Comparison of ENCODE assay signal across 1 cellular context in genomic region chr6:4135665-4136353, GRCh38.
TF ChIP-seq lines count a peak whose summit lies in the region.

No MANE protein-coding gene starts in this region.

TF ChIP-seq in WTC11, 78 proteins besides CTCF, POLR2A, EP300 and RAD21 (continued from another document):
- TF ChIP-seq ZNF512 (CRISPR knock-in tag; IDR thresholded peaks at IDR 0.05; ENCODE audit: borderline replicate concordance) (no peak), ZNF425 (CRISPR knock-in tag; conservative IDR thresholded peaks at IDR 0.05) (no peak), CREB1 (CRISPR knock-in tag; IDR thresholded peaks at IDR 0.05) (0 out of 2 replicates have a peak, but pooled peaks have one; percentile 43), SMAD3 (CRISPR knock-in tag; IDR thresholded peaks at IDR 0.05; ENCODE audit: borderline replicate concordance) (no peak), ATF2 (CRISPR knock-in tag; IDR thresholded peaks at IDR 0.05; ENCODE audit: borderline replicate concordance, low read depth) (no peak), FOXJ3 (CRISPR knock-in tag; IDR thresholded peaks at IDR 0.05; ENCODE audit: borderline replicate concordance) (no peak), GABPB1 (CRISPR knock-in tag; IDR thresholded peaks at IDR 0.05) (0 out of 2 replicates have a peak, but pooled peaks have one; percentile 42), CDX4 (CRISPR knock-in tag; IDR thresholded peaks at IDR 0.05; ENCODE audit: borderline replicate concordance) (no peak), MAX (CRISPR knock-in tag; IDR thresholded peaks at IDR 0.05) (peak; percentile 56; the same call in 1 of the 2 replicates), SMAD4 (CRISPR knock-in tag; IDR thresholded peaks at IDR 0.05) (no peak), ZNF121 (CRISPR knock-in tag; IDR thresholded peaks at IDR 0.05) (no peak), E2F1 (CRISPR knock-in tag; IDR thresholded peaks at IDR 0.05) (no peak), ATF3 (CRISPR knock-in tag; conservative IDR thresholded peaks at IDR 0.05) (no peak), HMGXB4 (CRISPR knock-in tag; IDR thresholded peaks at IDR 0.05) (no peak), ZNF317 (CRISPR knock-in tag; IDR thresholded peaks at IDR 0.05; ENCODE audit: borderline replicate concordance, low read depth) (no peak), ZNF263 (CRISPR knock-in tag; IDR thresholded peaks at IDR 0.05; ENCODE audit: low read depth) (peak; percentile 91), ZNF532 (CRISPR knock-in tag; IDR thresholded peaks at IDR 0.05; ENCODE audit: borderline replicate concordance) (no peak), NFATC4 (CRISPR knock-in tag; IDR thresholded peaks at IDR 0.05) (no peak), GTF2I (CRISPR knock-in tag; conservative IDR thresholded peaks at IDR 0.05) (peak; percentile 53; the same call in 1 of the 2 replicates), PRRX2 (CRISPR knock-in tag; IDR thresholded peaks at IDR 0.05) (no peak), SP1 (CRISPR knock-in tag; conservative IDR thresholded peaks at IDR 0.05) (peak; percentile 42; the same call in 1 of the 2 replicates), TEAD1 (CRISPR knock-in tag; IDR thresholded peaks at IDR 0.05) (no peak), CBFB (CRISPR knock-in tag; IDR thresholded peaks at IDR 0.05; ENCODE audit: low read depth) (no peak), E2F4 (CRISPR knock-in tag; IDR thresholded peaks at IDR 0.05; ENCODE audit: borderline replicate concordance, low read depth) (no peak), GRHL2 (CRISPR knock-in tag; IDR thresholded peaks at IDR 0.05; ENCODE audit: insufficient replicate concordance, severe bottlenecking) (no peak), OVOL2 (CRISPR knock-in tag; IDR thresholded peaks at IDR 0.05; ENCODE audit: borderline replicate concordance) (no peak), PREB (CRISPR knock-in tag; IDR thresholded peaks at IDR 0.05; ENCODE audit: borderline replicate concordance) (no peak), STAT6 (CRISPR knock-in tag; conservative IDR thresholded peaks at IDR 0.05; ENCODE audit: low read depth) (no peak), MXD4 (CRISPR knock-in tag; IDR thresholded peaks at IDR 0.05; ENCODE audit: borderline replicate concordance) (no peak)
